In genomic region chr6:18245642-18246041, GRCh38 we compare ENCODE assay signal across 14 cellular contexts. TPM values are rescaled to one million over a fixed set of nuclear protein-coding genes. Genes with fewer than 3 reads are reported as not detected.
A peak's percentile ranks its signal among the peaks of the same experiment; 100 is the strongest.
DNase-seq lines count a peak whose midpoint lies in the region; ATAC-seq, FAIRE-seq and TF ChIP-seq lines count a peak whose summit lies in the region.
"Had no signal": no experiment of that assay in that cellular context is flagged by ENCODE, and none has a peak within 500 bp of the region (broad histone marks: within the 10 kb centered on the region; RNA-seq: fewer than 3 reads in every experiment).

No MANE protein-coding gene starts in this region.

- H3K79me2 ChIP-seq in keratinocyte (ENCODE audit: control insufficient read depth, insufficient read depth, low read length), result peaks cover 21% of the 10 kb centered on the region

- H3K27me3 Mint-ChIP-seq in activated B cell treated with CpG ODN at 0.5 μM for 24 hours, result no peaks in the 10 kb centered on the region

- CTCF ChIA-PET in activated B cell treated with CpG ODN at 0.5 μM for 24 hours (lab: Charles Lee), result no interaction called here

- peaks cover 8% of the 10 kb centered on the region for H3K4me1 Mint-ChIP-seq in activated B cell treated with CpG ODN at 0.5 μM for 24 hours

- no peak for DNase-seq in GM12892 (ENCODE audit: insufficient read length)
- DNase-seq in activated B cell treated with CpG ODN at 0.5 μM for 24 hours, result no peak
- no peak for DNase-seq in keratinocyte (ENCODE audit: low read depth, low spot score)
- DNase-seq in RCC 7860 (ENCODE audit: low spot score), result no peak
- no peak for DNase-seq in NCI-H2107 (lab: John Stamatoyannopoulos, UW)
- no peak for DNase-seq in GM03348 (ENCODE audit: low spot score)
- DNase-seq: activated CD8-positive, alpha-beta memory T cell treated with anti-CD3 and anti-CD28 coated beads for 24 hours; mucosa of descending colon; MV-4-11; NCI-H524 treated with DMSO at 0.1 percent for 48 hours had no signal

- no peak for FAIRE-seq in GM12892 (lab: Jason Lieb, UNC)
- no peak for FAIRE-seq in keratinocyte (lab: Jason Lieb, UNC)
- no peak for FAIRE-seq in RCC 7860 (lab: Jason Lieb, UNC)

- peak overlapping the region; percentile 62 for H3K27ac ChIP-seq in keratinocyte (ENCODE audit: control insufficient read depth, insufficient read depth, low read length)
- H3K27ac ChIP-seq: right atrium auricular region, SJSA1 had no signal

- H3K36me3 Mint-ChIP-seq in activated B cell treated with CpG ODN at 0.5 μM for 24 hours (ENCODE audit: low read depth), result peaks cover 84% of the 10 kb centered on the region

- intact Hi-C loops in activated B cell treated with CpG ODN at 0.5 μM for 24 hours (cut with micrococcal nuclease), result no loop called here

- H2AFZ ChIP-seq in keratinocyte (ENCODE audit: control insufficient read depth, low read length), result no peak overlapping the region

- H3K9ac ChIP-seq in keratinocyte (ENCODE audit: control insufficient read depth, extremely low read depth, insufficient read depth, low read length), result no peak overlapping the region

- H3K27me3 ChIP-seq in keratinocyte (ENCODE audit: control insufficient read depth, extremely low read depth, insufficient read depth, low read length), result no peaks in the 10 kb centered on the region
- H3K27me3 ChIP-seq: right atrium auricular region, SJSA1 had no signal

- peak overlapping the region; percentile 26 for H3K27ac Mint-ChIP-seq in activated B cell treated with CpG ODN at 0.5 μM for 24 hours

- H3K9me3 Mint-ChIP-seq in activated B cell treated with CpG ODN at 0.5 μM for 24 hours, result no peaks in the 10 kb centered on the region

- POLR2A ChIA-PET in activated B cell treated with CpG ODN at 0.5 μM for 24 hours (lab: Charles Lee), result no interaction called here

- no peaks in the 10 kb centered on the region for H3K9me3 ChIP-seq in keratinocyte (ENCODE audit: control insufficient read depth, low read depth, low read length)
- H3K9me3 ChIP-seq: mucosa of descending colon, right atrium auricular region, SJSA1 had no signal

- H3K4me3 ChIP-seq in keratinocyte (ENCODE audit: control insufficient read depth in 2 of 3, extremely low read depth in 1 of 3, insufficient read depth in 2 of 3, low read depth in 1 of 3, low read length in 3 of 3), result no peak overlapping the region
- H3K4me3 ChIP-seq: mucosa of descending colon, right atrium auricular region, SJSA1 had no signal

- dilution Hi-C loops in keratinocyte (cut with MboI; ENCODE audit: extremely low pct_ligation_motif_present, low sequenced_read_pairs), result no loop called here

- TF ChIP-seq POLR2A in GM12892 (IDR thresholded peaks at IDR 0.05; ENCODE audit: low read depth, low read length), result peak; percentile 14; the same call in 1 of the 2 replicates

- no peak overlapping the region for H3K4me3 Mint-ChIP-seq in activated B cell treated with CpG ODN at 0.5 μM for 24 hours

- peaks cover 36% of the 10 kb centered on the region for H3K4me1 ChIP-seq in keratinocyte (ENCODE audit: control insufficient read depth, extremely low read depth, insufficient read depth, low read length)

- ATAC-seq in GM21526 (IDR thresholded peaks at IDR 0.05; ENCODE audit: low FRiP score, unreplicated experiment) (peak; percentile 57), activated B cell treated with CpG ODN at 0.5 μM for 24 hours (ENCODE audit: low read depth) (no peak), HG03442 (IDR thresholded peaks at IDR 0.05; ENCODE audit: unreplicated experiment) (no peak)

- no peaks in the 10 kb centered on the region for H3K9me1 ChIP-seq in keratinocyte (ENCODE audit: control insufficient read depth, extremely low read depth, insufficient read depth, low read length)

- H3K4me2 ChIP-seq in keratinocyte (ENCODE audit: control insufficient read depth, extremely low read depth, insufficient read depth, low read depth, low read length), result no peak overlapping the region

- peaks cover 1 to 23% of the 10 kb centered on the region in 2 experiments for H3K36me3 ChIP-seq in keratinocyte (ENCODE audit: control insufficient read depth in 2 of 2, extremely low read depth in 1 of 2, insufficient read depth in 2 of 2, low read length in 2 of 2)

- TF ChIP-seq CTCF in activated B cell treated with CpG ODN at 0.5 μM for 24 hours (IDR thresholded peaks at IDR 0.05) (no peak), keratinocyte (optimal IDR thresholded peaks at IDR 0.05 in 1 of 3, IDR thresholded peaks at IDR 0.05 in 1 of 3, conservative IDR thresholded peaks at IDR 0.05 in 1 of 3; ENCODE audit: extremely low read depth in 1 of 3, insufficient read depth in 2 of 3, low read length in 3 of 3) (no peak)

- H4K20me1 ChIP-seq in keratinocyte (ENCODE audit: control insufficient read depth, extremely low read depth, insufficient read depth, low read length), result no peaks in the 10 kb centered on the region

RNA-seq across cellular contexts. Expression of gene DEK, which starts 18.7 kb away (rescaled TPM):
- 163 TPM for polyA plus RNA-seq in GM12892 (2012; ENCODE audit: missing spikeins)
- total RNA-seq in activated B cell treated with CpG ODN at 0.5 μM for 24 hours, result 80.8 and 81.9 TPM in 2 replicates
- polyA plus RNA-seq in keratinocyte, result 9.3 to 45.0 TPM (median 31.3 TPM) in 3 replicates
- polyA plus RNA-seq in keratinocyte (2011; ENCODE audit: low read depth), result 34.8 TPM
- 14.5 and 21.5 TPM in 2 replicates for polyA plus RNA-seq in keratinocyte (2011; cell fraction: cytosol; rRNA removed)
- 5.7 and 10.1 TPM in 2 replicates for polyA plus RNA-seq in keratinocyte (2011; cell fraction: nucleus; rRNA removed)
- polyA plus RNA-seq in keratinocyte (2012; ENCODE audit: low replicate concordance), result 25.1 and 60.2 TPM in 2 replicates
- 1.6 to 10.9 TPM (median 1.7 TPM) in 3 replicates for polyA minus RNA-seq in keratinocyte
- polyA minus RNA-seq in keratinocyte (2011; cell fraction: cytosol; rRNA and poly(A)+ RNA removed), result 17.8 TPM
- 4.0 and 6.0 TPM in 2 replicates for polyA minus RNA-seq in keratinocyte (2011; cell fraction: nucleus; rRNA and poly(A)+ RNA removed)
